ENCODE assay signal across 1 cellular context in the genomic region with DNA sequence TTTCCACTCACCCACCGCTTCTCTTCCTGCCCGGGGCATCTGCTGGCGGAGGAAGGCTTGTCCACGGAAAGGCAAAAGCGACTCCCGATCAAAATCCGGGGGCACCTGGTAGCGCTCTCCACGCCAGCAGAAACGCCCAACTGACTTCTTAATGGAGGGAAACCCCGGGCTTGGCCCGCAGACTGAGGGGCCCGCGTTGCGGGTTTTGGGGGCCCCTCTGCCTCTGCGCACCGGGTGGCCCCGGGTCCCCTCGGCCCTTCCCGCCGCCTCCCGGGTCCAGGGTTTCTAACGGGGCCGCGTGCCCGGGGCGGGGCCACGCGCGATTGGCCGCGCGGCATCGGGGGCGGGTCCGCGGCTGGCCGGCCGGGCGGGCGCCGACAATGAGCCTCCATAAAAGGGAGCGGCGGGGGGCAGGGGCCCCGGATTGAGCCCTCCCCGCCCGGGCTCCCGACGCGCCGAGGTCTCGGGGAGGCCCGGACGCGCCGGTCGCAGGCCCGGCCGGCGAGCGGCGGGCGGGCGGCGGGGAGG.
TF ChIP-seq lines count a peak whose summit lies in the region.

A gene with protein sequence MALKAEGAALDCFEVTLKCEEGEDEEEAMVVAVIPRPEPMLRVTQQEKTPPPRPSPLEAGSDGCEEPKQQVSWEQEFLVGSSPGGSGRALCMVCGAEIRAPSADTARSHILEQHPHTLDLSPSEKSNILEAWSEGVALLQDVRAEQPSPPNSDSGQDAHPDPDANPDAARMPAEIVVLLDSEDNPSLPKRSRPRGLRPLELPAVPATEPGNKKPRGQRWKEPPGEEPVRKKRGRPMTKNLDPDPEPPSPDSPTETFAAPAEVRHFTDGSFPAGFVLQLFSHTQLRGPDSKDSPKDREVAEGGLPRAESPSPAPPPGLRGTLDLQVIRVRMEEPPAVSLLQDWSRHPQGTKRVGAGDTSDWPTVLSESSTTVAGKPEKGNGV (plus strand): TSS at position 422 of the 528 bp plus-strand sequence. CDS start 231 bp downstream, outside the sequence.

TF ChIP-seq in HepG2, 621 proteins besides CTCF, POLR2A, EP300 and RAD21 (continued from another document and continues in another):
- TF ChIP-seq ZNF142 (CRISPR knock-in tag; IDR thresholded peaks at IDR 0.05) = 0 out of 2 replicates have a peak, but pooled peaks have one; percentile 33
- TF ChIP-seq KLF11 (CRISPR knock-in tag; IDR thresholded peaks at IDR 0.05) = no peak
- peak; percentile 48; the same call in 1 of the 2 replicates for TF ChIP-seq RNF2 (conservative IDR thresholded peaks at IDR 0.05; ENCODE audit: low read depth)
- TF ChIP-seq BHLHE40 (IDR thresholded peaks at IDR 0.05; ENCODE audit: low read length) = 0 out of 2 replicates have a peak, but pooled peaks have one; percentile 19
- no peak for TF ChIP-seq FLYWCH1 (CRISPR knock-in tag; IDR thresholded peaks at IDR 0.05)
- TF ChIP-seq TBX3 (IDR thresholded peaks at IDR 0.05; ENCODE audit: borderline replicate concordance) = no peak
- 0 out of 2 replicates have a peak, but pooled peaks have one; percentile 27 for TF ChIP-seq SNAI1 (CRISPR knock-in tag; IDR thresholded peaks at IDR 0.05; ENCODE audit: borderline replicate concordance)
- TF ChIP-seq ZNF335 (CRISPR knock-in tag; IDR thresholded peaks at IDR 0.05) = no peak
- peak; percentile 67 for TF ChIP-seq POLR2G (IDR thresholded peaks at IDR 0.05; ENCODE audit: low read depth, low read length)
- TF ChIP-seq ZSCAN29 (CRISPR knock-in tag; conservative IDR thresholded peaks at IDR 0.05) = no peak
- no peak for TF ChIP-seq THAP7 (CRISPR knock-in tag; IDR thresholded peaks at IDR 0.05)
- no peak for TF ChIP-seq HMGA1 (CRISPR knock-in tag; conservative IDR thresholded peaks at IDR 0.05)
- no peak for TF ChIP-seq ZFP36L1 (CRISPR knock-in tag; IDR thresholded peaks at IDR 0.05)
- no peak for TF ChIP-seq ZFP62 (CRISPR knock-in tag; IDR thresholded peaks at IDR 0.05)
- TF ChIP-seq AGO1 (IDR thresholded peaks at IDR 0.05; ENCODE audit: low read depth, low read length, poor library complexity, severe bottlenecking) = no peak
- 0 out of 2 replicates have a peak, but pooled peaks have one; percentile 59 for TF ChIP-seq ZNF83 (CRISPR knock-in tag; IDR thresholded peaks at IDR 0.05; ENCODE audit: borderline replicate concordance)
- TF ChIP-seq ZKSCAN8 (CRISPR knock-in tag; IDR thresholded peaks at IDR 0.05; ENCODE audit: borderline replicate concordance) = no peak
- no peak for TF ChIP-seq RARG (CRISPR knock-in tag; IDR thresholded peaks at IDR 0.05; ENCODE audit: low read depth)
- TF ChIP-seq BRF2 (CRISPR knock-in tag; IDR thresholded peaks at IDR 0.05) = 0 out of 2 replicates have a peak, but pooled peaks have one; percentile 38
- no peak for TF ChIP-seq ZNF800 (CRISPR knock-in tag; IDR thresholded peaks at IDR 0.05)
- no peak for TF ChIP-seq TIGD3 (CRISPR knock-in tag; IDR thresholded peaks at IDR 0.05; ENCODE audit: borderline replicate concordance)
- TF ChIP-seq, protein P1, sequence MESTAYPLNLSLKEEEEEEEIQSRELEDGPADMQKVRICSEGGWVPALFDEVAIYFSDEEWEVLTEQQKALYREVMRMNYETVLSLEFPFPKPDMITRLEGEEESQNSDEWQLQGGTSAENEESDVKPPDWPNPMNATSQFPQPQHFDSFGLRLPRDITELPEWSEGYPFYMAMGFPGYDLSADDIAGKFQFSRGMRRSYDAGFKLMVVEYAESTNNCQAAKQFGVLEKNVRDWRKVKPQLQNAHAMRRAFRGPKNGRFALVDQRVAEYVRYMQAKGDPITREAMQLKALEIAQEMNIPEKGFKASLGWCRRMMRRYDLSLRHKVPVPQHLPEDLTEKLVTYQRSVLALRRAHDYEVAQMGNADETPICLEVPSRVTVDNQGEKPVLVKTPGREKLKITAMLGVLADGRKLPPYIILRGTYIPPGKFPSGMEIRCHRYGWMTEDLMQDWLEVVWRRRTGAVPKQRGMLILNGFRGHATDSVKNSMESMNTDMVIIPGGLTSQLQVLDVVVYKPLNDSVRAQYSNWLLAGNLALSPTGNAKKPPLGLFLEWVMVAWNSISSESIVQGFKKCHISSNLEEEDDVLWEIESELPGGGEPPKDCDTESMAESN (CRISPR knock-in tag; conservative IDR thresholded peaks at IDR 0.05) = 0 out of 2 replicates have a peak, but pooled peaks have one; percentile 35
- TF ChIP-seq, protein P2, sequence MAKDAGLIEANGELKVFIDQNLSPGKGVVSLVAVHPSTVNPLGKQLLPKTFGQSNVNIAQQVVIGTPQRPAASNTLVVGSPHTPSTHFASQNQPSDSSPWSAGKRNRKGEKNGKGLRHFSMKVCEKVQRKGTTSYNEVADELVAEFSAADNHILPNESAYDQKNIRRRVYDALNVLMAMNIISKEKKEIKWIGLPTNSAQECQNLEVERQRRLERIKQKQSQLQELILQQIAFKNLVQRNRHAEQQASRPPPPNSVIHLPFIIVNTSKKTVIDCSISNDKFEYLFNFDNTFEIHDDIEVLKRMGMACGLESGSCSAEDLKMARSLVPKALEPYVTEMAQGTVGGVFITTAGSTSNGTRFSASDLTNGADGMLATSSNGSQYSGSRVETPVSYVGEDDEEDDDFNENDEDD (CRISPR knock-in tag; IDR thresholded peaks at IDR 0.05; ENCODE audit: borderline replicate concordance) = peak; percentile 75; the same call in 1 of the 2 replicates
- TF ChIP-seq ZNF121 (CRISPR knock-in tag; IDR thresholded peaks at IDR 0.05) = no peak
- TF ChIP-seq GATAD1 (CRISPR knock-in tag; IDR thresholded peaks at IDR 0.05) = no peak
- peak; percentile 14; the same call in 1 of the 2 replicates for TF ChIP-seq SOX5 (CRISPR knock-in tag; IDR thresholded peaks at IDR 0.05; ENCODE audit: borderline replicate concordance)
- no peak for TF ChIP-seq SRSF9 (IDR thresholded peaks at IDR 0.05; ENCODE audit: borderline replicate concordance, insufficient read depth, low read depth, low read length, poor library complexity, severe bottlenecking)
- TF ChIP-seq ZNF703 (CRISPR knock-in tag; IDR thresholded peaks at IDR 0.05; ENCODE audit: borderline replicate concordance) = no peak
- TF ChIP-seq SIX4 (CRISPR knock-in tag; IDR thresholded peaks at IDR 0.05) = no peak
- no peak for TF ChIP-seq ZNF788 (CRISPR knock-in tag; IDR thresholded peaks at IDR 0.05; ENCODE audit: borderline replicate concordance)
- TF ChIP-seq ATF7-NPFF (CRISPR knock-in tag; IDR thresholded peaks at IDR 0.05; ENCODE audit: low read depth) = peak; percentile 36; the same call in 1 of the 2 replicates
- no peak for TF ChIP-seq TEAD3 (CRISPR knock-in tag; optimal IDR thresholded peaks at IDR 0.05; ENCODE audit: borderline replicate concordance)
- TF ChIP-seq, protein P3, sequence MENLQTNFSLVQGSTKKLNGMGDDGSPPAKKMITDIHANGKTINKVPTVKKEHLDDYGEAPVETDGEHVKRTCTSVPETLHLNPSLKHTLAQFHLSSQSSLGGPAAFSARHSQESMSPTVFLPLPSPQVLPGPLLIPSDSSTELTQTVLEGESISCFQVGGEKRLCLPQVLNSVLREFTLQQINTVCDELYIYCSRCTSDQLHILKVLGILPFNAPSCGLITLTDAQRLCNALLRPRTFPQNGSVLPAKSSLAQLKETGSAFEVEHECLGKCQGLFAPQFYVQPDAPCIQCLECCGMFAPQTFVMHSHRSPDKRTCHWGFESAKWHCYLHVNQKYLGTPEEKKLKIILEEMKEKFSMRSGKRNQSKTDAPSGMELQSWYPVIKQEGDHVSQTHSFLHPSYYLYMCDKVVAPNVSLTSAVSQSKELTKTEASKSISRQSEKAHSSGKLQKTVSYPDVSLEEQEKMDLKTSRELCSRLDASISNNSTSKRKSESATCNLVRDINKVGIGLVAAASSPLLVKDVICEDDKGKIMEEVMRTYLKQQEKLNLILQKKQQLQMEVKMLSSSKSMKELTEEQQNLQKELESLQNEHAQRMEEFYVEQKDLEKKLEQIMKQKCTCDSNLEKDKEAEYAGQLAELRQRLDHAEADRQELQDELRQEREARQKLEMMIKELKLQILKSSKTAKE (CRISPR knock-in tag; IDR thresholded peaks at IDR 0.05; ENCODE audit: borderline replicate concordance) = no peak
- no peak for TF ChIP-seq PAF1 (CRISPR knock-in tag; IDR thresholded peaks at IDR 0.05)
- peak; percentile 20; the same call in 1 of the 2 replicates for TF ChIP-seq KMT2A (CRISPR knock-in tag; IDR thresholded peaks at IDR 0.05)
- peak; percentile 64 for TF ChIP-seq DRAP1 (CRISPR knock-in tag; IDR thresholded peaks at IDR 0.05)
- TF ChIP-seq MXI1 (IDR thresholded peaks at IDR 0.05; ENCODE audit: borderline replicate concordance, low read depth, low read length) = peak; percentile 5; the same call in 1 of the 3 replicates
